In genomic region chr3:19948192-19948591, GRCh38 we compare ENCODE assay signal across 9 cellular contexts. TPM values are rescaled to one million over a fixed set of nuclear protein-coding genes. Genes with fewer than 3 reads are reported as not detected.
DNase-seq lines count a peak whose midpoint lies in the region; ATAC-seq and TF ChIP-seq lines count a peak whose summit lies in the region.
"Had no signal": no experiment of that assay in that cellular context is flagged by ENCODE, and none has a peak within 500 bp of the region (broad histone marks: within the 10 kb centered on the region; RNA-seq: fewer than 3 reads in every experiment).

No MANE protein-coding gene starts in this region.

- H3K4me1 ChIP-seq in rectal smooth muscle tissue (ENCODE audit: control insufficient read depth, insufficient read depth, low read length): peaks cover 12% of the 10 kb centered on the region

- no peaks in the 10 kb centered on the region for H3K27me3 Mint-ChIP-seq in T-cell

- peaks cover 17% of the 10 kb centered on the region for H3K36me3 Mint-ChIP-seq in T-cell

- H3K4me3 ChIP-seq in GM08714 (ENCODE audit: low read length) (peak overlapping the region; percentile 73), fibroblast of mammary gland (ENCODE audit: control insufficient read depth, low read depth, low read length) (peak overlapping the region; percentile 99), rectal smooth muscle tissue (ENCODE audit: low read length) (peak overlapping the region; percentile 97)

- TF ChIP-seq CTCF in fibroblast of mammary gland (conservative IDR thresholded peaks at IDR 0.05; ENCODE audit: control insufficient read depth, insufficient read depth, low read depth, low read length): no peak

- no peak for ATAC-seq in T-cell (replicated peaks in 1 of 4)
- ATAC-seq in GM21723 (IDR thresholded peaks at IDR 0.05; ENCODE audit: unreplicated experiment): no peak

- POLR2A ChIA-PET in T-cell (lab: Charles Lee): interaction anchor here (0.6 to 1.1 kb wide), 6 partner anchors 9 to 248 kb away, joined by 3 to 13 read pairs (median 6); partner anchors contain the start of genes KAT2B (in 1 of the 2) and SGO1 (in 1 of the 2)

- CTCF ChIA-PET in T-cell (lab: Charles Lee): interaction anchor here (0.6 to 1.3 kb wide), 3 partner anchors 43 to 133 kb away, joined by 3 read pairs; partner anchors contain the start of gene KAT2B (in 1 of the 2)

- peak overlapping the region; percentile 97 for H3K27ac ChIP-seq in rectal smooth muscle tissue (ENCODE audit: low read depth, low read length)

- peaks cover 54 to 67% (median 62%) of the 10 kb centered on the region in 3 donors for H3K4me1 Mint-ChIP-seq in T-cell

- peak overlapping the region; percentile 97 to 99 for H3K27ac Mint-ChIP-seq in T-cell

- peaks cover 5% of the 10 kb centered on the region for H3K36me3 ChIP-seq in rectal smooth muscle tissue (ENCODE audit: control insufficient read depth, insufficient read depth, low read length)

- no peak for DNase-seq in T-cell
- no peak for DNase-seq in fibroblast of mammary gland (ENCODE audit: low read depth)
- DNase-seq in COLO668 (lab: John Stamatoyannopoulos, UW; ENCODE audit: unreplicated experiment): no peak
- no peak for DNase-seq in NOMO-1 (lab: John Stamatoyannopoulos, UW; ENCODE audit: unreplicated experiment in 2 of 2)
- no peak for DNase-seq in NCI-H2029 (lab: John Stamatoyannopoulos, UW)
- DNase-seq: retina had no signal

- H3K9me3 Mint-ChIP-seq in T-cell: no peaks in the 10 kb centered on the region

- no peak overlapping the region for H3K9ac ChIP-seq in rectal smooth muscle tissue (ENCODE audit: low read length)

- peak overlapping the region; percentile 95 to 100 (median 99) for H3K4me3 Mint-ChIP-seq in T-cell

- no peaks in the 10 kb centered on the region for H3K27me3 ChIP-seq in rectal smooth muscle tissue (ENCODE audit: control insufficient read depth, insufficient read depth, low read length)

RNA-seq across cellular contexts. Expression of gene RAB5A, which starts 1.3 kb away (rescaled TPM):
- total RNA-seq in T-cell: 10 to 100 TPM; 41.3 to 91.0 (median 54.7) TPM

RNA-seq across cellular contexts. Expression of gene EFHB, which starts 14.2 kb away (rescaled TPM):
- 1 to 10 TPM in 3 of 5 donors, under 1 TPM in 1, not detected in 1; 0.95 to 1.8 (median 1.2) TPM for total RNA-seq in T-cell
